In genomic region chr20:49794336-49795124, GRCh38 we compare ENCODE assay signal across 10 cellular contexts. TPM values are rescaled to one million over a fixed set of nuclear protein-coding genes. Genes with fewer than 3 reads are reported as not detected.
DNase-seq lines count a peak whose midpoint lies in the region; ATAC-seq, FAIRE-seq and TF ChIP-seq lines count a peak whose summit lies in the region.
"Had no signal": no experiment of that assay in that cellular context is flagged by ENCODE, and none has a peak within 500 bp of the region (broad histone marks: within the 10 kb centered on the region; RNA-seq: fewer than 3 reads in every experiment).

No MANE protein-coding gene starts in this region.

- intact Hi-C loops in transverse colon (cut with DNase I; ENCODE audit: low total_unique reads) = no loop called here

- POLR2A ChIA-PET in activated naive CD8-positive, alpha-beta T cell treated with anti-CD3 and anti-CD28 coated beads, Interleukin-2, amount 10 ng/mL, durations not matched to agents 7 days and 5 days (lab: Charles Lee) = no interaction called here

- in situ Hi-C loops in transverse colon (cut with MboI; ENCODE audit: low pct_ligation_motif_present in 1 of 4, low pct_unique_long_range_greater_than_20kb in 1 of 4, low sequenced_read_pairs in 3 of 4) = no loop called here

- no peak overlapping the region for H3K4me3 ChIP-seq in keratinocyte (ENCODE audit: control insufficient read depth in 2 of 3, extremely low read depth in 1 of 3, insufficient read depth in 2 of 3, low read depth in 1 of 3, low read length in 3 of 3)
- no peak overlapping the region for H3K4me3 ChIP-seq in transverse colon
- H3K4me3 ChIP-seq: smooth muscle cell had no signal

- no peaks in the 10 kb centered on the region for H3K9me1 ChIP-seq in keratinocyte (ENCODE audit: control insufficient read depth, extremely low read depth, insufficient read depth, low read length)

- peak overlapping the region; percentile 14 for H3K4me2 ChIP-seq in keratinocyte (ENCODE audit: control insufficient read depth, extremely low read depth, insufficient read depth, low read depth, low read length)
- H3K4me2 ChIP-seq: smooth muscle cell had no signal

- no peaks in the 10 kb centered on the region for H3K9me3 Mint-ChIP-seq in activated naive CD8-positive, alpha-beta T cell treated with anti-CD3 and anti-CD28 coated beads, Interleukin-2, amount 10 ng/mL, durations not matched to agents 7 days and 5 days
- no peaks in the 10 kb centered on the region for H3K9me3 Mint-ChIP-seq in activated naive CD8-positive, alpha-beta T cell treated with anti-CD3 and anti-CD28 coated beads for 36 hours

- H3K36me3 Mint-ChIP-seq in activated naive CD8-positive, alpha-beta T cell treated with anti-CD3 and anti-CD28 coated beads, Interleukin-2, amount 10 ng/mL, durations not matched to agents 7 days and 5 days = peaks cover 3% of the 10 kb centered on the region
- no peaks in the 10 kb centered on the region for H3K36me3 Mint-ChIP-seq in activated naive CD8-positive, alpha-beta T cell treated with anti-CD3 and anti-CD28 coated beads for 36 hours
- H3K36me3 Mint-ChIP-seq in T-helper 17 cell (ENCODE audit: low read depth) = peaks cover 4% of the 10 kb centered on the region

- no peak for TF ChIP-seq EP300 in transverse colon (IDR thresholded peaks at IDR 0.05; ENCODE audit: low read depth)

- H3K27me3 ChIP-seq in keratinocyte (ENCODE audit: control insufficient read depth, extremely low read depth, insufficient read depth, low read length) (no peaks in the 10 kb centered on the region), transverse colon (no peaks in the 10 kb centered on the region)

- FAIRE-seq in keratinocyte (lab: Jason Lieb, UNC) = no peak

- peak overlapping the region; percentile 70 for H3K27ac Mint-ChIP-seq in activated naive CD8-positive, alpha-beta T cell treated with anti-CD3 and anti-CD28 coated beads, Interleukin-2, amount 10 ng/mL, durations not matched to agents 7 days and 5 days
- H3K27ac Mint-ChIP-seq in activated naive CD8-positive, alpha-beta T cell treated with anti-CD3 and anti-CD28 coated beads for 36 hours = no peak overlapping the region
- peak overlapping the region; percentile 41 for H3K27ac Mint-ChIP-seq in T-helper 17 cell

- WGBS in transverse colon (ENCODE audit: low coverage in 1 of 2), 2 donors = 70 to 75% methylated on average over 7 to 10 of the region's 10 CpGs

- no peaks in the 10 kb centered on the region for H3K79me2 ChIP-seq in keratinocyte (ENCODE audit: control insufficient read depth, insufficient read depth, low read length)

- no peak for DNase-seq in activated naive CD8-positive, alpha-beta T cell treated with anti-CD3 and anti-CD28 coated beads, Interleukin-2, amount 10 ng/mL, durations not matched to agents 7 days and 5 days
- DNase-seq in activated naive CD8-positive, alpha-beta T cell treated with anti-CD3 and anti-CD28 coated beads for 36 hours = no peak
- DNase-seq in T-helper 17 cell (no peak), keratinocyte (ENCODE audit: low read depth, low spot score) (no peak), transverse colon (peak; percentile 46), NCI-H774 (lab: John Stamatoyannopoulos, UW) (no peak)
- DNase-seq: H7 had no signal

- TF ChIP-seq CTCF in keratinocyte (optimal IDR thresholded peaks at IDR 0.05 in 1 of 3, IDR thresholded peaks at IDR 0.05 in 1 of 3, conservative IDR thresholded peaks at IDR 0.05 in 1 of 3; ENCODE audit: extremely low read depth in 1 of 3, insufficient read depth in 2 of 3, low read length in 3 of 3) (no peak), transverse colon (IDR thresholded peaks at IDR 0.05) (no peak)

- H3K27ac ChIP-seq in keratinocyte (ENCODE audit: control insufficient read depth, insufficient read depth, low read length) (no peak overlapping the region), transverse colon (peak overlapping the region; percentile 81 to 90 (median 87))

- no peak overlapping the region for H3K4me3 Mint-ChIP-seq in activated naive CD8-positive, alpha-beta T cell treated with anti-CD3 and anti-CD28 coated beads, Interleukin-2, amount 10 ng/mL, durations not matched to agents 7 days and 5 days
- H3K4me3 Mint-ChIP-seq in activated naive CD8-positive, alpha-beta T cell treated with anti-CD3 and anti-CD28 coated beads for 36 hours = no peak overlapping the region
- H3K4me3 Mint-ChIP-seq in T-helper 17 cell = no peak overlapping the region

- TF ChIP-seq POLR2A in transverse colon (IDR thresholded peaks at IDR 0.05) = no peak

- H3K4me1 Mint-ChIP-seq in activated naive CD8-positive, alpha-beta T cell treated with anti-CD3 and anti-CD28 coated beads, Interleukin-2, amount 10 ng/mL, durations not matched to agents 7 days and 5 days = peaks cover 18% of the 10 kb centered on the region
- peaks cover 2% of the 10 kb centered on the region for H3K4me1 Mint-ChIP-seq in activated naive CD8-positive, alpha-beta T cell treated with anti-CD3 and anti-CD28 coated beads for 36 hours
- peaks cover 16% of the 10 kb centered on the region for H3K4me1 Mint-ChIP-seq in T-helper 17 cell

- H3K4me1 ChIP-seq in keratinocyte (ENCODE audit: control insufficient read depth, extremely low read depth, insufficient read depth, low read length) (peaks cover 7% of the 10 kb centered on the region), transverse colon (peaks cover 0 to 47% (median 18%) of the 10 kb centered on the region in 4 donors)

- ATAC-seq in activated naive CD8-positive, alpha-beta T cell treated with anti-CD3 and anti-CD28 coated beads, Interleukin-2, amount 10 ng/mL, durations not matched to agents 7 days and 5 days (ENCODE audit: low read depth) = peak; percentile 68
- peak; percentile 81 for ATAC-seq in T-helper 17 cell
- no peak for ATAC-seq in GM21447 (IDR thresholded peaks at IDR 0.05; ENCODE audit: unreplicated experiment)
- ATAC-seq in GM18517 (IDR thresholded peaks at IDR 0.05; ENCODE audit: unreplicated experiment) = no peak

- H4K20me1 ChIP-seq in keratinocyte (ENCODE audit: control insufficient read depth, extremely low read depth, insufficient read depth, low read length) = no peaks in the 10 kb centered on the region

- H3K36me3 ChIP-seq in keratinocyte (ENCODE audit: control insufficient read depth in 2 of 2, extremely low read depth in 1 of 2, insufficient read depth in 2 of 2, low read length in 2 of 2) = no peaks in the 10 kb centered on the region
- H3K36me3 ChIP-seq in transverse colon = no peaks in the 10 kb centered on the region

- peak overlapping the region; percentile 24 for H2AFZ ChIP-seq in keratinocyte (ENCODE audit: control insufficient read depth, low read length)

- H3K9ac ChIP-seq in keratinocyte (ENCODE audit: control insufficient read depth, extremely low read depth, insufficient read depth, low read length) = no peak overlapping the region

- H3K27me3 Mint-ChIP-seq in activated naive CD8-positive, alpha-beta T cell treated with anti-CD3 and anti-CD28 coated beads, Interleukin-2, amount 10 ng/mL, durations not matched to agents 7 days and 5 days = peaks cover 28% of the 10 kb centered on the region
- peaks cover 33% of the 10 kb centered on the region for H3K27me3 Mint-ChIP-seq in activated naive CD8-positive, alpha-beta T cell treated with anti-CD3 and anti-CD28 coated beads for 36 hours
- H3K27me3 Mint-ChIP-seq in T-helper 17 cell = peaks cover 22% of the 10 kb centered on the region

- no peaks in the 10 kb centered on the region for H3K9me3 ChIP-seq in T-helper 17 cell (ENCODE audit: control insufficient read depth, low read length, poor library complexity, severe bottlenecking)
- H3K9me3 ChIP-seq in keratinocyte (ENCODE audit: control insufficient read depth, low read depth, low read length) = no peaks in the 10 kb centered on the region
- no peaks in the 10 kb centered on the region for H3K9me3 ChIP-seq in transverse colon

- dilution Hi-C loops in keratinocyte (cut with MboI; ENCODE audit: extremely low pct_ligation_motif_present, low sequenced_read_pairs) = no loop called here

RNA-seq across cellular contexts. Expression of gene SLC9A8, which starts 18.1 kb away (rescaled TPM):
- 10 to 100 TPM; 18.8 to 22.3 TPM for total RNA-seq in activated naive CD8-positive, alpha-beta T cell treated with anti-CD3 and anti-CD28 coated beads, Interleukin-2, amount 10 ng/mL, durations not matched to agents 7 days and 5 days
- 10 to 100 TPM in 1 of 2 experiments, 1 to 10 TPM in 1; 9.9 to 10.9 TPM for total RNA-seq in activated naive CD8-positive, alpha-beta T cell treated with anti-CD3 and anti-CD28 coated beads for 36 hours
- total RNA-seq in T-helper 17 cell (10 to 100 TPM; 42.4 to 44.8 TPM), transverse colon (10 to 100 TPM in 3 of 4 donors, 1 to 10 TPM in 1; 9.0 to 31.0 (median 16.6) TPM)
- 1.2 to 1.9 TPM (median 1.9 TPM) in 3 replicates for polyA plus RNA-seq in keratinocyte
- polyA plus RNA-seq in keratinocyte (2011; ENCODE audit: low read depth) = 1.3 TPM
- polyA plus RNA-seq in keratinocyte (2011; cell fraction: cytosol; rRNA removed) = 0.92 and 1.1 TPM in 2 replicates
- 7.1 and 9.1 TPM in 2 replicates for polyA plus RNA-seq in keratinocyte (2011; cell fraction: nucleus; rRNA removed)
- 1.8 and 3.0 TPM in 2 replicates for polyA plus RNA-seq in keratinocyte (2012; ENCODE audit: low replicate concordance)
- 1.6 to 9.7 TPM (median 8.5 TPM) in 3 replicates for polyA minus RNA-seq in keratinocyte
- polyA minus RNA-seq in keratinocyte (2011; cell fraction: cytosol; rRNA and poly(A)+ RNA removed) = 0.96 TPM
- polyA minus RNA-seq in keratinocyte (2011; cell fraction: nucleus; rRNA and poly(A)+ RNA removed) = 5.6 and 7.4 TPM in 2 replicates

Comparison
In these comparisons a context has a peak if more than half of its experiments do, and no peak if none do; other contexts are left out.
1. ATAC-seq: peak in activated naive CD8-positive, alpha-beta T cell treated with anti-CD3 and anti-CD28 coated beads, Interleukin-2, amount 10 ng/mL, durations not matched to agents 7 days and 5 days (single experiment) and T-helper 17 cell (single experiment); none in GM21447 (single experiment) and GM18517 (single experiment).